In genomic region chr17:44901323-44901965, GRCh38 we compare ENCODE assay signal across 10 cellular contexts. TPM values are rescaled to one million over a fixed set of nuclear protein-coding genes. Genes with fewer than 3 reads are reported as not detected.
DNase-seq lines count a peak whose midpoint lies in the region; ATAC-seq and TF ChIP-seq lines count a peak whose summit lies in the region.
"Had no signal": no experiment of that assay in that cellular context is flagged by ENCODE, and none has a peak within 500 bp of the region (broad histone marks: within the 10 kb centered on the region; RNA-seq: fewer than 3 reads in every experiment).

No MANE protein-coding gene starts in this region.

- H3K36me3 Mint-ChIP-seq in CD8-positive, alpha-beta T cell, result peaks cover 9% of the 10 kb centered on the region
- no peaks in the 10 kb centered on the region for H3K36me3 Mint-ChIP-seq in mesothelial cell of epicardium

- peaks cover 18% of the 10 kb centered on the region for H3K4me1 ChIP-seq in CD8-positive, alpha-beta T cell (ENCODE audit: insufficient read depth, low read length)
- H3K4me1 ChIP-seq: uterus had no signal

- no peaks in the 10 kb centered on the region for H3K9me3 Mint-ChIP-seq in CD8-positive, alpha-beta T cell
- no peaks in the 10 kb centered on the region for H3K9me3 Mint-ChIP-seq in mesothelial cell of epicardium

- POLR2A ChIA-PET in CD8-positive, alpha-beta T cell (lab: Charles Lee), result no interaction called here

- peak overlapping the region; percentile 3 for H3K4me3 Mint-ChIP-seq in CD8-positive, alpha-beta T cell
- peak overlapping the region; percentile 13 for H3K4me3 Mint-ChIP-seq in mesothelial cell of epicardium

- in situ Hi-C loops in astrocyte of the spinal cord (cut with HindIII; ENCODE audit: low sequenced_read_pairs), result no loop called here

- H3K27me3 Mint-ChIP-seq in CD8-positive, alpha-beta T cell (ENCODE audit: low read depth), result peaks cover 4% of the 10 kb centered on the region
- peaks cover 6% of the 10 kb centered on the region for H3K27me3 Mint-ChIP-seq in mesothelial cell of epicardium (ENCODE audit: low read depth)

- no peak overlapping the region for H3K27ac Mint-ChIP-seq in CD8-positive, alpha-beta T cell
- no peak overlapping the region for H3K27ac Mint-ChIP-seq in mesothelial cell of epicardium

- no peaks in the 10 kb centered on the region for H3K36me3 ChIP-seq in CD8-positive, alpha-beta T cell (ENCODE audit: insufficient read depth, low read length)
- H3K36me3 ChIP-seq: uterus had no signal

- H3K9me3 ChIP-seq in CD8-positive, alpha-beta T cell (ENCODE audit: low read length), result no peaks in the 10 kb centered on the region
- H3K9me3 ChIP-seq: uterus had no signal

- peaks cover 17% of the 10 kb centered on the region for H3K4me1 Mint-ChIP-seq in CD8-positive, alpha-beta T cell (ENCODE audit: low read depth)
- peaks cover 16% of the 10 kb centered on the region for H3K4me1 Mint-ChIP-seq in mesothelial cell of epicardium

- H3K27me3 ChIP-seq in CD8-positive, alpha-beta T cell (ENCODE audit: insufficient read depth, low read length), result no peaks in the 10 kb centered on the region
- H3K27me3 ChIP-seq: uterus had no signal

- H3K27ac ChIP-seq in CD8-positive, alpha-beta T cell (ENCODE audit: low read depth, low read length), result no peak overlapping the region
- H3K27ac ChIP-seq: KMS-11, uterus had no signal

- no peak for DNase-seq in CD8-positive, alpha-beta T cell
- DNase-seq in NCI-H1694 treated with DMSO at 0.1 percent for 48 hours (lab: John Stamatoyannopoulos, UW), result peak; percentile 67
- DNase-seq in astrocyte of the spinal cord (ENCODE audit: low read depth, low spot score), result peak; percentile 74
- no peak for DNase-seq in mesothelial cell of epicardium (ENCODE audit: low spot score in 2 of 2, unreplicated experiment in 2 of 2)
- no peak for DNase-seq in NCI-H187 treated with DMSO at 0.1 percent for 48 hours (lab: John Stamatoyannopoulos, UW)
- no peak for DNase-seq in NCI-H128 (lab: John Stamatoyannopoulos, UW; ENCODE audit: unreplicated experiment)
- no peak for DNase-seq in stimulated activated CD4-positive, alpha-beta T cell treated with anti-CD3 and anti-CD28 coated beads, Interleukin-12 subunit alpha, Interleukin-12 subunit beta, amount 100 ng/mL, for 4 hours

- CTCF ChIA-PET in CD8-positive, alpha-beta T cell (lab: Charles Lee), result interaction anchor here (0.8 to 1.6 kb wide), 6 partner anchors 19 to 234 kb away, joined by 3 to 6 read pairs (median 4); partner anchors contain the start of gene ACBD4

- ATAC-seq in CD8-positive, alpha-beta T cell, result no peak
- ATAC-seq in GM21576 (IDR thresholded peaks at IDR 0.05; ENCODE audit: unreplicated experiment), result no peak

- intact Hi-C loops in CD8-positive, alpha-beta T cell (cut with DNase I, micrococcal nuclease), result loop anchor here in 1 of 2 experiments (5.0 kb wide), 1 partner anchor 66 kb away; the partner anchor contains the start of gene C1QL1

- H3K4me3 ChIP-seq in CD8-positive, alpha-beta T cell (ENCODE audit: low read depth, low read length), result no peak overlapping the region
- no peak overlapping the region for H3K4me3 ChIP-seq in astrocyte of the spinal cord (ENCODE audit: low read depth, low read length)
- H3K4me3 ChIP-seq: uterus had no signal

- no peak for TF ChIP-seq CTCF in CD8-positive, alpha-beta T cell (IDR thresholded peaks at IDR 0.05)
- TF ChIP-seq CTCF in astrocyte of the spinal cord (IDR thresholded peaks at IDR 0.05; ENCODE audit: low read depth, low read length), result no peak
- TF ChIP-seq CTCF in mesothelial cell of epicardium (IDR thresholded peaks at IDR 0.05; ENCODE audit: unreplicated experiment), result no peak

RNA-seq across cellular contexts. Expression of gene EFTUD2, which starts 2.2 kb away (rescaled TPM):
- total RNA-seq in CD8-positive, alpha-beta T cell, result 100 to 1,000 TPM; 131 to 133 TPM
- total RNA-seq in mesothelial cell of epicardium, result 133 to 145 TPM (median 134 TPM) in 3 replicates

RNA-seq across cellular contexts. Expression of gene GFAP, which starts 13.9 kb away (rescaled TPM):
- total RNA-seq in CD8-positive, alpha-beta T cell, result not detected
- total RNA-seq in mesothelial cell of epicardium, result not detected in 3 replicates

RNA-seq across cellular contexts. Expression of gene KIF18B, which starts 46.1 kb away (rescaled TPM):
- total RNA-seq in CD8-positive, alpha-beta T cell, result under 1 TPM in 1 of 2 experiments, not detected in 1; 0.11 TPM
- 19.0 to 20.2 TPM (median 19.2 TPM) in 3 replicates for total RNA-seq in mesothelial cell of epicardium

RNA-seq across cellular contexts. Expression of gene HIGD1B, which starts 53.8 kb away (rescaled TPM):
- total RNA-seq in CD8-positive, alpha-beta T cell, result not detected
- 0.57 TPM in 1 of 3 replicates, not detected in the others for total RNA-seq in mesothelial cell of epicardium

Comparison
In these comparisons a context has a peak if more than half of its experiments do, and no peak if none do; other contexts are left out.
1. DNase-seq: peak in NCI-H1694 treated with DMSO at 0.1 percent for 48 hours (single experiment) and astrocyte of the spinal cord (single experiment); none in CD8-positive, alpha-beta T cell (0 of 7), mesothelial cell of epicardium (0 of 2), NCI-H187 treated with DMSO at 0.1 percent for 48 hours (single experiment), NCI-H128 (single experiment) and stimulated activated CD4-positive, alpha-beta T cell treated with anti-CD3 and anti-CD28 coated beads, Interleukin-12 subunit alpha, Interleukin-12 subunit beta, amount 100 ng/mL, for 4 hours (single experiment).
2. RNA of gene KIF18B, which starts 46.1 kb away (total RNA-seq): 19.0 to 20.2 TPM in mesothelial cell of epicardium; 0.11 TPM in CD8-positive, alpha-beta T cell; every median in the first group is over 10 times any median in the second.